In the genomic region with DNA sequence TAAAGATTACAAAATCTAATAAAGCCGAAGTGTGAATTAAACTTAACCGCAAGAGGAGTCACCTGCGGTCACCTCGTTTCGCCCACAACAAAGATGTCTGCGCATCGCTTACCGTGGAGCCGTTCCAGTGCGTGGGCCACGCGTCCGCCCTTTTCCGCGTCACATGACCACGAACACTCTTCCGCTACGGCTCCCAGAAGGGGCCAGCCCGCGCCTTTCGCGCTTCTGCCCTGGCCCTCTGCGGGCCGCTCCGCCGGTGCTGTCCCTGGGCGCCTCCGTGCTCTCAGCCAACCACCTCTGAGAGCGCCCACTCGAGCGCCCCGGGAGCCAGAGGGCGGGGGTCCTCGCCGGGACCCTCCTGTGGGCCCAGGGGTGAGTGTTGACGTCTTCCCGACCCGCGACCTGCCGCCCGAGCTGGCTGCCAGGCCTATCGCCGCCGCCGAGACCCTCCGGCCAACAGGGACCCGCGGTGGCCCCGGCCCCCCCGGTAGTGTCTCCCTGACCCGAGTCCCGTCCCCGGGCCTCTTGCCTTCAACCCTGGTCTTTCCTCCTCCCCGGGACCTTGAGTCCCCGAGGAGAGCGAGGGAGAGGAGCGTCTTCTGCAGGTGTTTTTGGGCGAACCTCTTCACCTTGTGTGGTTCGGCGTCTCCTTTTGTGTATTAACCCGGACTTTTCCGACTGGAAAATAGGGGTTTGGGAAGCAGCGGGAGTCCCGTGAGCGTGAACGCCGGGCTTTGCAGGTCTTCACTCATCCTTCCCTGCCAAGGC, we compare ENCODE assay signal across 1 cellular context.
TF ChIP-seq lines count a peak whose summit lies in the region.

A gene with protein sequence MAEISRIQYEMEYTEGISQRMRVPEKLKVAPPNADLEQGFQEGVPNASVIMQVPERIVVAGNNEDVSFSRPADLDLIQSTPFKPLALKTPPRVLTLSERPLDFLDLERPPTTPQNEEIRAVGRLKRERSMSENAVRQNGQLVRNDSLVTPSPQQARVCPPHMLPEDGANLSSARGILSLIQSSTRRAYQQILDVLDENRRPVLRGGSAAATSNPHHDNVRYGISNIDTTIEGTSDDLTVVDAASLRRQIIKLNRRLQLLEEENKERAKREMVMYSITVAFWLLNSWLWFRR (plus strand): TSS at position 196 of the 768 bp plus-strand sequence. CDS start 5,415 bp downstream, outside the sequence.

TF ChIP-seq in HepG2, 621 proteins besides CTCF, POLR2A, EP300 and RAD21 (continued from another document and continues in another):
- TF ChIP-seq, protein P1, sequence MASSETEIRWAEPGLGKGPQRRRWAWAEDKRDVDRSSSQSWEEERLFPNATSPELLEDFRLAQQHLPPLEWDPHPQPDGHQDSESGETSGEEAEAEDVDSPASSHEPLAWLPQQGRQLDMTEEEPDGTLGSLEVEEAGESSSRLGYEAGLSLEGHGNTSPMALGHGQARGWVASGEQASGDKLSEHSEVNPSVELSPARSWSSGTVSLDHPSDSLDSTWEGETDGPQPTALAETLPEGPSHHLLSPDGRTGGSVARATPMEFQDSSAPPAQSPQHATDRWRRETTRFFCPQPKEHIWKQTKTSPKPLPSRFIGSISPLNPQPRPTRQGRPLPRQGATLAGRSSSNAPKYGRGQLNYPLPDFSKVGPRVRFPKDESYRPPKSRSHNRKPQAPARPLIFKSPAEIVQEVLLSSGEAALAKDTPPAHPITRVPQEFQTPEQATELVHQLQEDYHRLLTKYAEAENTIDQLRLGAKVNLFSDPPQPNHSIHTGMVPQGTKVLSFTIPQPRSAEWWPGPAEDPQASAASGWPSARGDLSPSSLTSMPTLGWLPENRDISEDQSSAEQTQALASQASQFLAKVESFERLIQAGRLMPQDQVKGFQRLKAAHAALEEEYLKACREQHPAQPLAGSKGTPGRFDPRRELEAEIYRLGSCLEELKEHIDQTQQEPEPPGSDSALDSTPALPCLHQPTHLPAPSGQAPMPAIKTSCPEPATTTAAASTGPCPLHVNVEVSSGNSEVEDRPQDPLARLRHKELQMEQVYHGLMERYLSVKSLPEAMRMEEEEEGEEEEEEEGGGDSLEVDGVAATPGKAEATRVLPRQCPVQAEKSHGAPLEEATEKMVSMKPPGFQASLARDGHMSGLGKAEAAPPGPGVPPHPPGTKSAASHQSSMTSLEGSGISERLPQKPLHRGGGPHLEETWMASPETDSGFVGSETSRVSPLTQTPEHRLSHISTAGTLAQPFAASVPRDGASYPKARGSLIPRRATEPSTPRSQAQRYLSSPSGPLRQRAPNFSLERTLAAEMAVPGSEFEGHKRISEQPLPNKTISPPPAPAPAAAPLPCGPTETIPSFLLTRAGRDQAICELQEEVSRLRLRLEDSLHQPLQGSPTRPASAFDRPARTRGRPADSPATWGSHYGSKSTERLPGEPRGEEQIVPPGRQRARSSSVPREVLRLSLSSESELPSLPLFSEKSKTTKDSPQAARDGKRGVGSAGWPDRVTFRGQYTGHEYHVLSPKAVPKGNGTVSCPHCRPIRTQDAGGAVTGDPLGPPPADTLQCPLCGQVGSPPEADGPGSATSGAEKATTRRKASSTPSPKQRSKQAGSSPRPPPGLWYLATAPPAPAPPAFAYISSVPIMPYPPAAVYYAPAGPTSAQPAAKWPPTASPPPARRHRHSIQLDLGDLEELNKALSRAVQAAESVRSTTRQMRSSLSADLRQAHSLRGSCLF (CRISPR knock-in tag; IDR thresholded peaks at IDR 0.05; ENCODE audit: borderline replicate concordance), result no peak; the same call in 1 of the 2 replicates
- TF ChIP-seq, protein P2, sequence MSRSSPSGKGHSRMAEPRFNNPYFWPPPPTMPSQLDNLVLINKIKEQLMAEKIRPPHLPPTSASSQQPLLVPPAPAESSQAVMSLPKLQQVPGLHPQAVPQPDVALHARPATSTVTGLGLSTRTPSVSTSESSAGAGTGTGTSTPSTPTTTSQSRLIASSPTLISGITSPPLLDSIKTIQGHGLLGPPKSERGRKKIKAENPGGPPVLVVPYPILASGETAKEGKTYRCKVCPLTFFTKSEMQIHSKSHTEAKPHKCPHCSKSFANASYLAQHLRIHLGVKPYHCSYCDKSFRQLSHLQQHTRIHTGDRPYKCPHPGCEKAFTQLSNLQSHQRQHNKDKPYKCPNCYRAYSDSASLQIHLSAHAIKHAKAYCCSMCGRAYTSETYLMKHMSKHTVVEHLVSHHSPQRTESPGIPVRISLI (CRISPR knock-in tag; IDR thresholded peaks at IDR 0.05; ENCODE audit: borderline replicate concordance), result peak; percentile 83
- TF ChIP-seq ZNF556 (CRISPR knock-in tag; IDR thresholded peaks at IDR 0.05; ENCODE audit: borderline replicate concordance) (peak; percentile 93), ZNF230 (CRISPR knock-in tag; IDR thresholded peaks at IDR 0.05) (peak; percentile 96), CCAR2 (optimal IDR thresholded peaks at IDR 0.05; ENCODE audit: low read depth, low read length) (peak; percentile 75), SNRNP70 (IDR thresholded peaks at IDR 0.05; ENCODE audit: low read depth, low read length) (no peak), FIP1L1 (IDR thresholded peaks at IDR 0.05; ENCODE audit: borderline replicate concordance, insufficient read depth, low read depth, low read length) (no peak), NFYC (CRISPR knock-in tag; IDR thresholded peaks at IDR 0.05) (peak; percentile 67), MEIS2 (CRISPR knock-in tag; IDR thresholded peaks at IDR 0.05) (peak; percentile 94), FOSL2 (CRISPR knock-in tag; IDR thresholded peaks at IDR 0.05) (peak; percentile 73), ZNF841 (CRISPR knock-in tag; IDR thresholded peaks at IDR 0.05; ENCODE audit: borderline replicate concordance) (peak; percentile 52; the same call in 1 of the 2 replicates), HMGA1 (CRISPR knock-in tag; conservative IDR thresholded peaks at IDR 0.05) (no peak), HNRNPUL1 (IDR thresholded peaks at IDR 0.05; ENCODE audit: low read depth, low read length) (no peak; the same call in 1 of the 2 replicates), ELF1 (CRISPR knock-in tag; IDR thresholded peaks at IDR 0.05) (peak; percentile 98), ZNF296 (CRISPR knock-in tag; conservative IDR thresholded peaks at IDR 0.05) (peak; percentile 68; the same call in 1 of the 2 replicates)
- TF ChIP-seq, protein P3, sequence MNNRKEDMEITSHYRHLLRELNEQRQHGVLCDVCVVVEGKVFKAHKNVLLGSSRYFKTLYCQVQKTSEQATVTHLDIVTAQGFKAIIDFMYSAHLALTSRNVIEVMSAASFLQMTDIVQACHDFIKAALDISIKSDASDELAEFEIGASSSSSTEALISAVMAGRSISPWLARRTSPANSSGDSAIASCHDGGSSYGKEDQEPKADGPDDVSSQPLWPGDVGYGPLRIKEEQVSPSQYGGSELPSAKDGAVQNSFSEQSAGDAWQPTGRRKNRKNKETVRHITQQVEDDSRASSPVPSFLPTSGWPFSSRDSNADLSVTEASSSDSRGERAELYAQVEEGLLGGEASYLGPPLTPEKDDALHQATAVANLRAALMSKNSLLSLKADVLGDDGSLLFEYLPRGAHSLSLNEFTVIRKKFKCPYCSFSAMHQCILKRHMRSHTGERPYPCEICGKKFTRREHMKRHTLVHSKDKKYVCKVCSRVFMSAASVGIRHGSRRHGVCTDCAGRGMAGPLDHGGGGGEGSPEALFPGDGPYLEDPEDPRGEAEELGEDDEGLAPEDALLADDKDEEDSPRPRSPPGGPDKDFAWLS (CRISPR knock-in tag; IDR thresholded peaks at IDR 0.05; ENCODE audit: borderline replicate concordance), result peak; percentile 88; the same call in 1 of the 2 replicates
- TF ChIP-seq, protein P4, sequence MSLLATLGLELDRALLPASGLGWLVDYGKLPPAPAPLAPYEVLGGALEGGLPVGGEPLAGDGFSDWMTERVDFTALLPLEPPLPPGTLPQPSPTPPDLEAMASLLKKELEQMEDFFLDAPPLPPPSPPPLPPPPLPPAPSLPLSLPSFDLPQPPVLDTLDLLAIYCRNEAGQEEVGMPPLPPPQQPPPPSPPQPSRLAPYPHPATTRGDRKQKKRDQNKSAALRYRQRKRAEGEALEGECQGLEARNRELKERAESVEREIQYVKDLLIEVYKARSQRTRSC (CRISPR knock-in tag; IDR thresholded peaks at IDR 0.05; ENCODE audit: low read depth), result peak; percentile 91
- TF ChIP-seq, protein P5, sequence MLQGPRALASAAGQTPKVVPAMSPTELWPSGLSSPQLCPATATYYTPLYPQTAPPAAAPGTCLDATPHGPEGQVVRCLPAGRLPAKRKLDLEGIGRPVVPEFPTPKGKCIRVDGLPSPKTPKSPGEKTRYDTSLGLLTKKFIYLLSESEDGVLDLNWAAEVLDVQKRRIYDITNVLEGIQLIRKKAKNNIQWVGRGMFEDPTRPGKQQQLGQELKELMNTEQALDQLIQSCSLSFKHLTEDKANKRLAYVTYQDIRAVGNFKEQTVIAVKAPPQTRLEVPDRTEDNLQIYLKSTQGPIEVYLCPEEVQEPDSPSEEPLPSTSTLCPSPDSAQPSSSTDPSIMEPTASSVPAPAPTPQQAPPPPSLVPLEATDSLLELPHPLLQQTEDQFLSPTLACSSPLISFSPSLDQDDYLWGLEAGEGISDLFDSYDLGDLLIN (CRISPR knock-in tag; IDR thresholded peaks at IDR 0.05; ENCODE audit: borderline replicate concordance), result peak; percentile 37; the same call in 1 of the 2 replicates
- TF ChIP-seq, protein P6, sequence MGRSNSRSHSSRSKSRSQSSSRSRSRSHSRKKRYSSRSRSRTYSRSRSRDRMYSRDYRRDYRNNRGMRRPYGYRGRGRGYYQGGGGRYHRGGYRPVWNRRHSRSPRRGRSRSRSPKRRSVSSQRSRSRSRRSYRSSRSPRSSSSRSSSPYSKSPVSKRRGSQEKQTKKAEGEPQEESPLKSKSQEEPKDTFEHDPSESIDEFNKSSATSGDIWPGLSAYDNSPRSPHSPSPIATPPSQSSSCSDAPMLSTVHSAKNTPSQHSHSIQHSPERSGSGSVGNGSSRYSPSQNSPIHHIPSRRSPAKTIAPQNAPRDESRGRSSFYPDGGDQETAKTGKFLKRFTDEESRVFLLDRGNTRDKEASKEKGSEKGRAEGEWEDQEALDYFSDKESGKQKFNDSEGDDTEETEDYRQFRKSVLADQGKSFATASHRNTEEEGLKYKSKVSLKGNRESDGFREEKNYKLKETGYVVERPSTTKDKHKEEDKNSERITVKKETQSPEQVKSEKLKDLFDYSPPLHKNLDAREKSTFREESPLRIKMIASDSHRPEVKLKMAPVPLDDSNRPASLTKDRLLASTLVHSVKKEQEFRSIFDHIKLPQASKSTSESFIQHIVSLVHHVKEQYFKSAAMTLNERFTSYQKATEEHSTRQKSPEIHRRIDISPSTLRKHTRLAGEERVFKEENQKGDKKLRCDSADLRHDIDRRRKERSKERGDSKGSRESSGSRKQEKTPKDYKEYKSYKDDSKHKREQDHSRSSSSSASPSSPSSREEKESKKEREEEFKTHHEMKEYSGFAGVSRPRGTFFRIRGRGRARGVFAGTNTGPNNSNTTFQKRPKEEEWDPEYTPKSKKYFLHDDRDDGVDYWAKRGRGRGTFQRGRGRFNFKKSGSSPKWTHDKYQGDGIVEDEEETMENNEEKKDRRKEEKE (IDR thresholded peaks at IDR 0.05), result no peak
- TF ChIP-seq, protein P7, sequence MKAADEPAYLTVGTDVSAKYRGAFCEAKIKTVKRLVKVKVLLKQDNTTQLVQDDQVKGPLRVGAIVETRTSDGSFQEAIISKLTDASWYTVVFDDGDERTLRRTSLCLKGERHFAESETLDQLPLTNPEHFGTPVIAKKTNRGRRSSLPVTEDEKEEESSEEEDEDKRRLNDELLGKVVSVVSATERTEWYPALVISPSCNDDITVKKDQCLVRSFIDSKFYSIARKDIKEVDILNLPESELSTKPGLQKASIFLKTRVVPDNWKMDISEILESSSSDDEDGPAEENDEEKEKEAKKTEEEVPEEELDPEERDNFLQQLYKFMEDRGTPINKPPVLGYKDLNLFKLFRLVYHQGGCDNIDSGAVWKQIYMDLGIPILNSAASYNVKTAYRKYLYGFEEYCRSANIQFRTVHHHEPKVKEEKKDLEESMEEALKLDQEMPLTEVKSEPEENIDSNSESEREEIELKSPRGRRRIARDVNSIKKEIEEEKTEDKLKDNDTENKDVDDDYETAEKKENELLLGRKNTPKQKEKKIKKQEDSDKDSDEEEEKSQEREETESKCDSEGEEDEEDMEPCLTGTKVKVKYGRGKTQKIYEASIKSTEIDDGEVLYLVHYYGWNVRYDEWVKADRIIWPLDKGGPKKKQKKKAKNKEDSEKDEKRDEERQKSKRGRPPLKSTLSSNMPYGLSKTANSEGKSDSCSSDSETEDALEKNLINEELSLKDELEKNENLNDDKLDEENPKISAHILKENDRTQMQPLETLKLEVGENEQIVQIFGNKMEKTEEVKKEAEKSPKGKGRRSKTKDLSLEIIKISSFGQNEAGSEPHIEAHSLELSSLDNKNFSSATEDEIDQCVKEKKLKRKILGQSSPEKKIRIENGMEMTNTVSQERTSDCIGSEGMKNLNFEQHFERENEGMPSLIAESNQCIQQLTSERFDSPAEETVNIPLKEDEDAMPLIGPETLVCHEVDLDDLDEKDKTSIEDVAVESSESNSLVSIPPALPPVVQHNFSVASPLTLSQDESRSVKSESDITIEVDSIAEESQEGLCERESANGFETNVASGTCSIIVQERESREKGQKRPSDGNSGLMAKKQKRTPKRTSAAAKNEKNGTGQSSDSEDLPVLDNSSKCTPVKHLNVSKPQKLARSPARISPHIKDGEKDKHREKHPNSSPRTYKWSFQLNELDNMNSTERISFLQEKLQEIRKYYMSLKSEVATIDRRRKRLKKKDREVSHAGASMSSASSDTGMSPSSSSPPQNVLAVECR (CRISPR knock-in tag; IDR thresholded peaks at IDR 0.05; ENCODE audit: borderline replicate concordance), result peak; percentile 96
- TF ChIP-seq, protein P8, sequence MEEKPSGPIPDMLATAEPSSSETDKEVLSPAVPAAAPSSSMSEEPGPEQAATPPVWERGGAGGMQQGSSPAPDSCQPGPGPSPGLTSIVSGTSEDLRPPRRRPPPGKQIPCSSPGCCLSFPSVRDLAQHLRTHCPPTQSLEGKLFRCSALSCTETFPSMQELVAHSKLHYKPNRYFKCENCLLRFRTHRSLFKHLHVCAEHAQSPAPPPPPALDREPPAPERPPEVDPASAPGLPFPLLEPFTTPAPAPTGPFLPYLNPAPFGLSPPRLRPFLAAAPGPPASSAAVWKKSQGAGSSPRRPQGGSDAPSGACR (CRISPR knock-in tag; IDR thresholded peaks at IDR 0.05), result peak; percentile 98; the same call in 1 of the 2 replicates
- TF ChIP-seq, protein P9, sequence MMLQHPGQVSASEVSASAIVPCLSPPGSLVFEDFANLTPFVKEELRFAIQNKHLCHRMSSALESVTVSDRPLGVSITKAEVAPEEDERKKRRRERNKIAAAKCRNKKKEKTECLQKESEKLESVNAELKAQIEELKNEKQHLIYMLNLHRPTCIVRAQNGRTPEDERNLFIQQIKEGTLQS (CRISPR knock-in tag; IDR thresholded peaks at IDR 0.05), result peak; percentile 67
- TF ChIP-seq, protein P10, sequence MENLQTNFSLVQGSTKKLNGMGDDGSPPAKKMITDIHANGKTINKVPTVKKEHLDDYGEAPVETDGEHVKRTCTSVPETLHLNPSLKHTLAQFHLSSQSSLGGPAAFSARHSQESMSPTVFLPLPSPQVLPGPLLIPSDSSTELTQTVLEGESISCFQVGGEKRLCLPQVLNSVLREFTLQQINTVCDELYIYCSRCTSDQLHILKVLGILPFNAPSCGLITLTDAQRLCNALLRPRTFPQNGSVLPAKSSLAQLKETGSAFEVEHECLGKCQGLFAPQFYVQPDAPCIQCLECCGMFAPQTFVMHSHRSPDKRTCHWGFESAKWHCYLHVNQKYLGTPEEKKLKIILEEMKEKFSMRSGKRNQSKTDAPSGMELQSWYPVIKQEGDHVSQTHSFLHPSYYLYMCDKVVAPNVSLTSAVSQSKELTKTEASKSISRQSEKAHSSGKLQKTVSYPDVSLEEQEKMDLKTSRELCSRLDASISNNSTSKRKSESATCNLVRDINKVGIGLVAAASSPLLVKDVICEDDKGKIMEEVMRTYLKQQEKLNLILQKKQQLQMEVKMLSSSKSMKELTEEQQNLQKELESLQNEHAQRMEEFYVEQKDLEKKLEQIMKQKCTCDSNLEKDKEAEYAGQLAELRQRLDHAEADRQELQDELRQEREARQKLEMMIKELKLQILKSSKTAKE (CRISPR knock-in tag; IDR thresholded peaks at IDR 0.05; ENCODE audit: borderline replicate concordance), result no peak
